In genomic region chr7:15011289-15011688, GRCh38 we compare ENCODE assay signal across 2 cellular contexts.
TF ChIP-seq lines count a peak whose summit lies in the region.

No MANE protein-coding gene starts in this region.

TF ChIP-seq in GM23338, 12 proteins besides CTCF, POLR2A, EP300 and RAD21:
- TF ChIP-seq, protein P1, sequence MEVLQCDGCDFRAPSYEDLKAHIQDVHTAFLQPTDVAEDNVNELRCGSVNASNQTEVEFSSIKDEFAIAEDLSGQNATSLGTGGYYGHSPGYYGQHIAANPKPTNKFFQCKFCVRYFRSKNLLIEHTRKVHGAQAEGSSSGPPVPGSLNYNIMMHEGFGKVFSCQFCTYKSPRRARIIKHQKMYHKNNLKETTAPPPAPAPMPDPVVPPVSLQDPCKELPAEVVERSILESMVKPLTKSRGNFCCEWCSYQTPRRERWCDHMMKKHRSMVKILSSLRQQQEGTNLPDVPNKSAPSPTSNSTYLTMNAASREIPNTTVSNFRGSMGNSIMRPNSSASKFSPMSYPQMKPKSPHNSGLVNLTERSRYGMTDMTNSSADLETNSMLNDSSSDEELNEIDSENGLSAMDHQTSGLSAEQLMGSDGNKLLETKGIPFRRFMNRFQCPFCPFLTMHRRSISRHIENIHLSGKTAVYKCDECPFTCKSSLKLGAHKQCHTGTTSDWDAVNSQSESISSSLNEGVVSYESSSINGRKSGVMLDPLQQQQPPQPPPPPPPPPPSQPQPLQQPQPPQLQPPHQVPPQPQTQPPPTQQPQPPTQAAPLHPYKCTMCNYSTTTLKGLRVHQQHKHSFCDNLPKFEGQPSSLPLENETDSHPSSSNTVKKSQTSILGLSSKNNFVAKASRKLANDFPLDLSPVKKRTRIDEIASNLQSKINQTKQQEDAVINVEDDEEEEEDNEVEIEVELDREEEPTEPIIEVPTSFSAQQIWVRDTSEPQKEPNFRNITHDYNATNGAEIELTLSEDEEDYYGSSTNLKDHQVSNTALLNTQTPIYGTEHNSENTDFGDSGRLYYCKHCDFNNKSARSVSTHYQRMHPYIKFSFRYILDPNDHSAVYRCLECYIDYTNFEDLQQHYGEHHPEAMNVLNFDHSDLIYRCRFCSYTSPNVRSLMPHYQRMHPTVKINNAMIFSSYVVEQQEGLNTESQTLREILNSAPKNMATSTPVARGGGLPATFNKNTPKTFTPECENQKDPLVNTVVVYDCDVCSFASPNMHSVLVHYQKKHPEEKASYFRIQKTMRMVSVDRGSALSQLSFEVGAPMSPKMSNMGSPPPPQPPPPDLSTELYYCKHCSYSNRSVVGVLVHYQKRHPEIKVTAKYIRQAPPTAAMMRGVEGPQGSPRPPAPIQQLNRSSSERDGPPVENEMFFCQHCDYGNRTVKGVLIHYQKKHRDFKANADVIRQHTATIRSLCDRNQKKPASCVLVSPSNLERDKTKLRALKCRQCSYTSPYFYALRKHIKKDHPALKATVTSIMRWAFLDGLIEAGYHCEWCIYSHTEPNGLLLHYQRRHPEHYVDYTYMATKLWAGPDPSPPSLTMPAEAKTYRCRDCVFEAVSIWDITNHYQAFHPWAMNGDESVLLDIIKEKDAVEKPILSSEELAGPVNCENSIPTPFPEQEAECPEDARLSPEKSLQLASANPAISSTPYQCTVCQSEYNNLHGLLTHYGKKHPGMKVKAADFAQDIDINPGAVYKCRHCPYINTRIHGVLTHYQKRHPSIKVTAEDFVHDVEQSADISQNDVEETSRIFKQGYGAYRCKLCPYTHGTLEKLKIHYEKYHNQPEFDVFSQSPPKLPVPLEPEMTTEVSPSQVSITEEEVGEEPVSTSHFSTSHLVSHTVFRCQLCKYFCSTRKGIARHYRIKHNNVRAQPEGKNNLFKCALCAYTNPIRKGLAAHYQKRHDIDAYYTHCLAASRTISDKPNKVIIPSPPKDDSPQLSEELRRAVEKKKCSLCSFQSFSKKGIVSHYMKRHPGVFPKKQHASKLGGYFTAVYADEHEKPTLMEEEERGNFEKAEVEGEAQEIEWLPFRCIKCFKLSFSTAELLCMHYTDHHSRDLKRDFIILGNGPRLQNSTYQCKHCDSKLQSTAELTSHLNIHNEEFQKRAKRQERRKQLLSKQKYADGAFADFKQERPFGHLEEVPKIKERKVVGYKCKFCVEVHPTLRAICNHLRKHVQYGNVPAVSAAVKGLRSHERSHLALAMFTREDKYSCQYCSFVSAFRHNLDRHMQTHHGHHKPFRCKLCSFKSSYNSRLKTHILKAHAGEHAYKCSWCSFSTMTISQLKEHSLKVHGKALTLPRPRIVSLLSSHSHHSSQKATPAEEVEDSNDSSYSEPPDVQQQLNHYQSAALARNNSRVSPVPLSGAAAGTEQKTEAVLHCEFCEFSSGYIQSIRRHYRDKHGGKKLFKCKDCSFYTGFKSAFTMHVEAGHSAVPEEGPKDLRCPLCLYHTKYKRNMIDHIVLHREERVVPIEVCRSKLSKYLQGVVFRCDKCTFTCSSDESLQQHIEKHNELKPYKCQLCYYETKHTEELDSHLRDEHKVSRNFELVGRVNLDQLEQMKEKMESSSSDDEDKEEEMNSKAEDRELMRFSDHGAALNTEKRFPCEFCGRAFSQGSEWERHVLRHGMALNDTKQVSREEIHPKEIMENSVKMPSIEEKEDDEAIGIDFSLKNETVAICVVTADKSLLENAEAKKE (CRISPR knock-in tag; IDR thresholded peaks at IDR 0.05) = 0 out of 2 replicates have a peak, but pooled peaks have one; percentile 51
- TF ChIP-seq JUNB (IDR thresholded peaks at IDR 0.05; ENCODE audit: unreplicated experiment) = no peak

TF ChIP-seq in WTC11, 78 proteins besides CTCF, POLR2A, EP300 and RAD21 (continued from another document):
- TF ChIP-seq, protein P2, sequence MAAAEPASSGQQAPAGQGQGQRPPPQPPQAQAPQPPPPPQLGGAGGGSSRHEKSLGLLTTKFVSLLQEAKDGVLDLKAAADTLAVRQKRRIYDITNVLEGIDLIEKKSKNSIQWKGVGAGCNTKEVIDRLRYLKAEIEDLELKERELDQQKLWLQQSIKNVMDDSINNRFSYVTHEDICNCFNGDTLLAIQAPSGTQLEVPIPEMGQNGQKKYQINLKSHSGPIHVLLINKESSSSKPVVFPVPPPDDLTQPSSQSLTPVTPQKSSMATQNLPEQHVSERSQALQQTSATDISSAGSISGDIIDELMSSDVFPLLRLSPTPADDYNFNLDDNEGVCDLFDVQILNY (CRISPR knock-in tag; IDR thresholded peaks at IDR 0.05) = no peak
